10 cellular contexts compared by ENCODE assay signal in the genomic region with DNA sequence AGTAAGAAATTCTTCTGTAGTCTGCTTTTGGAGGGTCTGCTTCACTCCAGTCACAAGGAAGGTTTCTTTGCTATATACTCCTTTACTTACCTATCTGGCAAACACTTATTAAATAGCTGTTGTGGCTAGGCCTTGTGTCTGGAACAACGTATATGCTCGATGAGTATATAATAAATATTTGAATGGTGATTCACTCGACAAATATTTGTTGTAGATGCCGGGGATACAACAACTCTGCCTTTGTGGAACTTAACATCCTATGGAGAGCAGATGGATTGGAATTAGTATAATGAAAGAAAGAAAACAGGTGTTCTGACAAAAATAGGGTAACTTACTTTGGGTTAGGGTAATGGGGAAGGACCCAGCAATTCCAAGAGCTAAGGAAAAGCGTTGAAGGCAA. TPM values are rescaled to one million over a fixed set of nuclear protein-coding genes. Genes with fewer than 3 reads are reported as not detected.
DNase-seq lines count a peak whose midpoint lies in the region; ATAC-seq, FAIRE-seq and TF ChIP-seq lines count a peak whose summit lies in the region.
"Had no signal": no experiment of that assay in that cellular context is flagged by ENCODE, and none has a peak within 500 bp of the region (broad histone marks: within the 10 kb centered on the region; RNA-seq: fewer than 3 reads in every experiment).

No MANE protein-coding gene starts in this region.

- intact Hi-C loops in HepG2 (cut with micrococcal nuclease; ENCODE audit: unreplicated experiment), result no loop called here
- intact Hi-C loops in right lobe of liver (cut with DNase I), result no loop called here
- intact Hi-C loops in sigmoid colon (cut with DNase I), result no loop called here

- TF ChIP-seq POLR2A in HepG2 (IDR thresholded peaks at IDR 0.05; ENCODE audit: insufficient read depth in 1 of 2, low read depth in 2 of 2, low read length in 2 of 2), result no peak
- no peak for TF ChIP-seq POLR2A in right lobe of liver (IDR thresholded peaks at IDR 0.05)
- no peak for TF ChIP-seq POLR2A in sigmoid colon (IDR thresholded peaks at IDR 0.05)

- peaks cover 40% of the 10 kb centered on the region for H4K20me1 ChIP-seq in HepG2 (ENCODE audit: insufficient read depth, low read length)

- H3K4me2 ChIP-seq in HepG2 (ENCODE audit: low read depth, low read length), result no peak overlapping the region

- 0 out of 5 replicates have a peak, but pooled peaks cover 0 to 2% of the 10 kb centered on the region in 2 experiments for H3K36me3 ChIP-seq in HepG2 (replicated peaks in 1 of 2; ENCODE audit: control insufficient read depth in 1 of 2, insufficient read depth in 2 of 2, low read length in 2 of 2)
- no peaks in the 10 kb centered on the region for H3K36me3 ChIP-seq in right lobe of liver
- H3K36me3 ChIP-seq in sigmoid colon, result no peaks in the 10 kb centered on the region
- H3K36me3 ChIP-seq: cardiac muscle cell had no signal

- in situ Hi-C loops in HepG2 (cut with HindIII; ENCODE audit: extremely low pct_ligation_motif_present, low pct_unique_long_range_greater_than_20kb), result no loop called here

- DNase-seq in HepG2 (ENCODE audit: low spot score) (peak; percentile 57), right lobe of liver (no peak), fibroblast of mammary gland (ENCODE audit: low read depth) (peak; percentile 41), urothelium cell line (ENCODE audit: low spot score) (peak; percentile 23), sigmoid colon (no peak), Ammon's horn (ENCODE audit: low spot score) (no peak)
- DNase-seq: NCI-H345 had no signal

- H3K4me1 ChIP-seq in HepG2 (ENCODE audit: insufficient read depth, low read length) (peaks cover 38% of the 10 kb centered on the region), right lobe of liver (peaks cover 0 to 10% (median 0%) of the 10 kb centered on the region in 4 donors), sigmoid colon (peaks cover 0 to 44% (median 27%) of the 10 kb centered on the region in 4 donors)

- POLR2A ChIA-PET in HepG2 (lab: Yijun Ruan, JAX), result interaction anchor here (1.0 kb wide), 1 partner anchor 66 kb away, joined by 3 read pairs; a partner anchor contains a TSS

- ATAC-seq in HepG2 (peak; percentile 60; the same call in 1 of the 3 replicates), right lobe of liver (no peak), SK-N-SH treated with all-trans-retinoic acid at 6 μM for 48 hours (peak; percentile 74), HG03378 (IDR thresholded peaks at IDR 0.05; ENCODE audit: unreplicated experiment) (no peak)

- no TSS peak for BruUV-seq in HepG2 (replicated peaks; lab: Mats Ljungman, UMichigan)

- TF ChIP-seq EP300 in HepG2 (IDR thresholded peaks at IDR 0.05; ENCODE audit: low read depth in 2 of 2, low read length in 2 of 2), result no peak
- no peak for TF ChIP-seq EP300 in HepG2 (CRISPR knock-in tag; IDR thresholded peaks at IDR 0.05; ENCODE audit: borderline replicate concordance)
- no peak for TF ChIP-seq EP300 in sigmoid colon (IDR thresholded peaks at IDR 0.05)

- CTCF ChIA-PET in HepG2 (lab: Yijun Ruan, JAX; ENCODE audit: low intra/inter-chr PET ratio, low total read pairs), result no interaction called here

- H3K4me3 ChIP-seq in HepG2 (replicated peaks in 1 of 3; ENCODE audit: insufficient read depth in 1 of 3, low read depth in 2 of 3, low read length in 3 of 3) (no peak overlapping the region), right lobe of liver (no peak overlapping the region), fibroblast of mammary gland (ENCODE audit: control insufficient read depth, low read depth, low read length) (no peak overlapping the region), sigmoid colon (no peak overlapping the region)
- H3K4me3 ChIP-seq: cardiac muscle cell had no signal

- FAIRE-seq in HepG2 (lab: Jason Lieb, UNC) (no peak), urothelium cell line (lab: Jason Lieb, UNC) (no peak)

- H3K79me2 ChIP-seq in HepG2 (ENCODE audit: insufficient read depth, low read length), result peaks cover 84% of the 10 kb centered on the region

- TF ChIP-seq CTCF in HepG2 (CRISPR knock-in tag; IDR thresholded peaks at IDR 0.05) (no peak), right lobe of liver (IDR thresholded peaks at IDR 0.05) (no peak), fibroblast of mammary gland (conservative IDR thresholded peaks at IDR 0.05; ENCODE audit: control insufficient read depth, insufficient read depth, low read depth, low read length) (no peak), sigmoid colon (IDR thresholded peaks at IDR 0.05) (no peak)

- TF ChIP-seq RAD21 in HepG2 (CRISPR knock-in tag; IDR thresholded peaks at IDR 0.05), result no peak

- no peak overlapping the region for H3K9ac ChIP-seq in HepG2 (ENCODE audit: insufficient read depth, low read depth, low read length)

- H3K27ac ChIP-seq in HepG2 (ENCODE audit: extremely low read length, insufficient read depth, low read length) (no peak overlapping the region), right lobe of liver (no peak overlapping the region), sigmoid colon (no peak overlapping the region)
- H3K27ac ChIP-seq: cardiac muscle cell had no signal

- no peaks in the 10 kb centered on the region for H3K27me3 ChIP-seq in HepG2 (ENCODE audit: control insufficient read depth in 1 of 2, insufficient read depth in 2 of 2, low read length in 2 of 2)
- H3K27me3 ChIP-seq in right lobe of liver, result no peaks in the 10 kb centered on the region
- H3K27me3 ChIP-seq in sigmoid colon, result no peaks in the 10 kb centered on the region
- H3K27me3 ChIP-seq: cardiac muscle cell had no signal

- H2AFZ ChIP-seq in HepG2 (ENCODE audit: low read length), result no peak overlapping the region

- WGBS in HepG2 (ENCODE audit: low lambda C conversion rate), result 28% methylated on average over 5 of the region's 5 CpGs
- 51% methylated on average over 5 of the region's 5 CpGs for WGBS in right lobe of liver (ENCODE audit: insufficient coverage, low coverage, low lambda C conversion rate, missing lambda C conversion rate)
- 24 to 62% methylated on average over 5 of the region's 5 CpGs for WGBS in sigmoid colon, 2 donors

- H3K9me3 ChIP-seq in HepG2 (ENCODE audit: low read length) (no peaks in the 10 kb centered on the region), right lobe of liver (no peaks in the 10 kb centered on the region), sigmoid colon (no peaks in the 10 kb centered on the region)

TF ChIP-seq in SK-N-SH treated with all-trans-retinoic acid at 6 μM for 48 hours, 23 proteins besides CTCF, POLR2A, EP300 and RAD21 (continues in another document):
- no peak for TF ChIP-seq ZNF8 (CRISPR knock-in tag; IDR thresholded peaks at IDR 0.05)

RNA-seq across cellular contexts. Expression of a gene that starts 31.1 kb away (rescaled TPM):
- total RNA-seq in HepG2 (2016; rRNA removed; fragmentation: Illumina TruSeq; extraction: Trizol), result 47.5 and 111 TPM in 2 replicates
- total RNA-seq in HepG2 (2016; cell fraction: cytosol; rRNA removed; fragmentation: Illumina TruSeq; extraction: Trizol; ENCODE audit: low read depth), result 6.5 and 6.8 TPM in 2 replicates
- total RNA-seq in HepG2 (2016; cell fraction: insoluble cytoplasmic fraction; rRNA removed; fragmentation: Illumina TruSeq; extraction: Trizol), result 45.2 and 102 TPM in 2 replicates
- total RNA-seq in HepG2 (2016; cell fraction: membrane; rRNA removed; fragmentation: Illumina TruSeq; extraction: Trizol), result 10.4 and 10.9 TPM in 2 replicates
- 29.9 and 31.0 TPM in 2 replicates for total RNA-seq in HepG2 (2016; cell fraction: nucleus; rRNA removed; fragmentation: Illumina TruSeq; extraction: Trizol)
- polyA plus RNA-seq in HepG2 (2011; rRNA removed), result 18.6 and 22.0 TPM in 2 replicates
- 14.3 and 18.5 TPM in 2 replicates for polyA plus RNA-seq in HepG2 (2011; cell fraction: cytosol; rRNA removed)
- 9.5 and 12.0 TPM in 2 replicates for polyA plus RNA-seq in HepG2 (2011; cell fraction: nucleus; rRNA removed)
- polyA plus RNA-seq in HepG2 (2012), result 12.5 and 14.5 TPM in 2 replicates
- polyA plus RNA-seq in HepG2 (2016; cell fraction: cytosol; fragmentation: Illumina TruSeq; extraction: Trizol; ENCODE audit: low read depth), result 0.94 and 1.1 TPM in 2 replicates
- polyA plus RNA-seq in HepG2 (2016; cell fraction: insoluble cytoplasmic fraction; fragmentation: Illumina TruSeq; extraction: Trizol; ENCODE audit: low read depth), result 28.1 and 30.9 TPM in 2 replicates
- polyA plus RNA-seq in HepG2 (2016; cell fraction: membrane; fragmentation: Illumina TruSeq; extraction: Trizol; ENCODE audit: low read depth), result 2.8 and 3.0 TPM in 2 replicates
- 21.6 and 24.1 TPM in 2 replicates for polyA plus RNA-seq in HepG2 (2016; cell fraction: nucleus; fragmentation: Illumina TruSeq; extraction: Trizol; ENCODE audit: insufficient read depth, low read depth)
- 46.5 and 64.8 TPM in 2 replicates for polyA minus RNA-seq in HepG2 (2011; rRNA and poly(A)+ RNA removed; ENCODE audit: low replicate concordance)
- 22.9 and 31.6 TPM in 2 replicates for polyA minus RNA-seq in HepG2 (2011; cell fraction: cytosol; rRNA and poly(A)+ RNA removed)
- 14.4 and 17.8 TPM in 2 replicates for polyA minus RNA-seq in HepG2 (2011; cell fraction: nucleus; rRNA and poly(A)+ RNA removed)
- 10 to 100 TPM; 23.4 to 44.6 (median 34.0) TPM for total RNA-seq in right lobe of liver
- total RNA-seq in sigmoid colon, result 10 to 100 TPM; 33.4 to 47.0 (median 41.6) TPM
- 10 to 100 TPM in 1 of 3 donors, 1 to 10 TPM in 2; 6.0 to 15.3 (median 9.5) TPM for polyA plus RNA-seq in sigmoid colon

RNA-seq across cellular contexts. Expression of a gene that starts 40.5 kb away (rescaled TPM):
- total RNA-seq in HepG2 (2016; rRNA removed; fragmentation: Illumina TruSeq; extraction: Trizol), result 67.8 and 70.7 TPM in 2 replicates
- total RNA-seq in HepG2 (2016; cell fraction: cytosol; rRNA removed; fragmentation: Illumina TruSeq; extraction: Trizol; ENCODE audit: low read depth), result 4.6 and 5.6 TPM in 2 replicates
- total RNA-seq in HepG2 (2016; cell fraction: insoluble cytoplasmic fraction; rRNA removed; fragmentation: Illumina TruSeq; extraction: Trizol), result 62.2 and 69.2 TPM in 2 replicates
- 18.3 and 20.1 TPM in 2 replicates for total RNA-seq in HepG2 (2016; cell fraction: membrane; rRNA removed; fragmentation: Illumina TruSeq; extraction: Trizol)
- total RNA-seq in HepG2 (2016; cell fraction: nucleus; rRNA removed; fragmentation: Illumina TruSeq; extraction: Trizol), result 43.1 and 47.6 TPM in 2 replicates
- 29.6 and 35.3 TPM in 2 replicates for polyA plus RNA-seq in HepG2 (2011; rRNA removed)
- polyA plus RNA-seq in HepG2 (2011; cell fraction: cytosol; rRNA removed), result 24.4 and 26.4 TPM in 2 replicates
- polyA plus RNA-seq in HepG2 (2011; cell fraction: nucleus; rRNA removed), result 61.7 and 67.4 TPM in 2 replicates
- 17.6 and 25.1 TPM in 2 replicates for polyA plus RNA-seq in HepG2 (2012)
- 1.8 and 2.5 TPM in 2 replicates for polyA plus RNA-seq in HepG2 (2016; cell fraction: cytosol; fragmentation: Illumina TruSeq; extraction: Trizol; ENCODE audit: low read depth)
- polyA plus RNA-seq in HepG2 (2016; cell fraction: insoluble cytoplasmic fraction; fragmentation: Illumina TruSeq; extraction: Trizol; ENCODE audit: low read depth), result 31.0 and 40.7 TPM in 2 replicates
- polyA plus RNA-seq in HepG2 (2016; cell fraction: membrane; fragmentation: Illumina TruSeq; extraction: Trizol; ENCODE audit: low read depth), result 6.7 and 7.2 TPM in 2 replicates
- 57.5 and 57.8 TPM in 2 replicates for polyA plus RNA-seq in HepG2 (2016; cell fraction: nucleus; fragmentation: Illumina TruSeq; extraction: Trizol; ENCODE audit: insufficient read depth, low read depth)
- polyA minus RNA-seq in HepG2 (2011; rRNA and poly(A)+ RNA removed; ENCODE audit: low replicate concordance), result 48.5 and 59.2 TPM in 2 replicates
- 21.2 and 22.2 TPM in 2 replicates for polyA minus RNA-seq in HepG2 (2011; cell fraction: cytosol; rRNA and poly(A)+ RNA removed)
- 18.9 and 23.6 TPM in 2 replicates for polyA minus RNA-seq in HepG2 (2011; cell fraction: nucleus; rRNA and poly(A)+ RNA removed)
- 10 to 100 TPM; 26.0 to 39.6 (median 33.5) TPM for total RNA-seq in right lobe of liver
- total RNA-seq in sigmoid colon, result 10 to 100 TPM; 28.9 to 46.7 (median 36.7) TPM
- polyA plus RNA-seq in sigmoid colon, result 10 to 100 TPM in 2 of 3 donors, 1 to 10 TPM in 1; 9.0 to 35.4 (median 11.6) TPM

Comparison
In these comparisons a context has a peak if more than half of its experiments do, and no peak if none do; other contexts are left out.
1. ATAC-seq: peak in HepG2 (single experiment) and SK-N-SH treated with all-trans-retinoic acid at 6 μM for 48 hours (single experiment); none in right lobe of liver (0 of 4) and HG03378 (single experiment).
2. DNase-seq: peak in HepG2 (single experiment), fibroblast of mammary gland (single experiment) and urothelium cell line (single experiment); none in right lobe of liver (0 of 3), sigmoid colon (single experiment) and Ammon's horn (single experiment).